In genomic region chr4:155796031-155796430, GRCh38 we compare ENCODE assay signal across 8 cellular contexts. TPM values are rescaled to one million over a fixed set of nuclear protein-coding genes. Genes with fewer than 3 reads are reported as not detected.
DNase-seq lines count a peak whose midpoint lies in the region; ATAC-seq, FAIRE-seq and TF ChIP-seq lines count a peak whose summit lies in the region.

No MANE protein-coding gene starts in this region.

- TF ChIP-seq CTCF in endothelial cell (IDR thresholded peaks at IDR 0.05; ENCODE audit: unreplicated experiment), result peak; percentile 58

- H3K27ac Mint-ChIP-seq in endothelial cell (ENCODE audit: unreplicated experiment), result no peak overlapping the region

- H3K27me3 Mint-ChIP-seq in endothelial cell (ENCODE audit: unreplicated experiment), result no peaks in the 10 kb centered on the region

- H3K4me3 Mint-ChIP-seq in endothelial cell (ENCODE audit: unreplicated experiment), result no peak overlapping the region

- intact Hi-C loops in left colon (cut with DNase I, micrococcal nuclease), result no loop called here

- no peaks in the 10 kb centered on the region for H3K4me1 Mint-ChIP-seq in endothelial cell (ENCODE audit: unreplicated experiment)

- ATAC-seq in GM19463 (IDR thresholded peaks at IDR 0.05; ENCODE audit: unreplicated experiment) (peak; percentile 89), HG03095 (IDR thresholded peaks at IDR 0.05; ENCODE audit: unreplicated experiment) (no peak), left colon (no peak)

- H3K36me3 Mint-ChIP-seq in endothelial cell (ENCODE audit: low read depth, unreplicated experiment), result no peaks in the 10 kb centered on the region

- in situ Hi-C loops in Caki2 (cut with HindIII; ENCODE audit: low pct_unique_long_range_greater_than_20kb, low sequenced_read_pairs), result no loop called here

- FAIRE-seq in frontal cortex (lab: Jason Lieb, UNC), result no peak

- DNase-seq in Caki2 (ENCODE audit: low read depth) (peak; percentile 14), HT1080 (ENCODE audit: low read depth) (peak; percentile 46), endothelial cell (ENCODE audit: low spot score) (no peak), retina (no peak), left colon (no peak), frontal cortex (ENCODE audit: low spot score in 2 of 2) (no peak)

- no peaks in the 10 kb centered on the region for H3K9me3 Mint-ChIP-seq in endothelial cell (ENCODE audit: unreplicated experiment)

RNA-seq across cellular contexts. Expression of gene GUCY1B1, which starts 37.2 kb away (rescaled TPM):
- total RNA-seq in Caki2 (2014; rRNA removed; shearing (Covaris generic); ENCODE audit: low replicate concordance), result 33.8 and 35.6 TPM in 2 replicates
- total RNA-seq in HT1080 (2014; rRNA removed; shearing (Covaris generic)), result 5.3 and 7.6 TPM in 2 replicates
- 10.2 and 10.7 TPM in 2 replicates for polyA plus RNA-seq in HT1080 (2015; cell fraction: cytosol; rRNA removed)
- 9.0 and 9.5 TPM in 2 replicates for polyA plus RNA-seq in HT1080 (2015; cell fraction: nucleus; rRNA removed)
- total RNA-seq in endothelial cell (ENCODE audit: unreplicated experiment) (1.1 TPM), left colon (1 to 10 TPM; 1.0 to 6.9 TPM), frontal cortex (66.9 TPM)

Comparison
In these comparisons a context has a peak if more than half of its experiments do, and no peak if none do; other contexts are left out.
1. DNase-seq: peak in Caki2 (single experiment) and HT1080 (single experiment); none in endothelial cell (single experiment), retina (single experiment), left colon (0 of 2) and frontal cortex (0 of 2).